In genomic region chr3:167163580-167163979, GRCh38 we compare ENCODE assay signal across 20 cellular contexts.
DNase-seq lines count a peak whose midpoint lies in the region; FAIRE-seq and TF ChIP-seq lines count a peak whose summit lies in the region.
"Had no signal": no experiment of that assay in that cellular context is flagged by ENCODE, and none has a peak within 500 bp of the region (broad histone marks: within the 10 kb centered on the region; RNA-seq: fewer than 3 reads in every experiment).

No MANE protein-coding gene starts in this region.

- DNase-seq in D721Med (ENCODE audit: insufficient read length, low spot score) (no peak), NCI-H82 (lab: John Stamatoyannopoulos, UW) (peak; percentile 82), WERI-Rb-1 (peak; percentile 67), breast epithelium (ENCODE audit: low spot score in 2 of 2) (no peak), NCI-H2171 (lab: John Stamatoyannopoulos, UW) (no peak)
- DNase-seq: AML-193; Caco-2; Calu3; CD4-positive, alpha-beta T cell; CD8-positive, alpha-beta T cell; DMS 273 treated with DMSO at 0.1 percent for 48 hours; DMS79 treated with DMSO at 0.1 percent for 48 hours; GF-D8 had no signal

- intact Hi-C loops in breast epithelium (cut with DNase I; ENCODE audit: low total_unique reads), result no loop called here

- H3K27ac ChIP-seq in WERI-Rb-1 (peak overlapping the region; percentile 75), breast epithelium (no peak overlapping the region)
- H3K27ac ChIP-seq: 22Rv1, A549, C4-2B had no signal

- H3K27me3 ChIP-seq in WERI-Rb-1 (ENCODE audit: insufficient read depth, low read depth, severe bottlenecking) (no peaks in the 10 kb centered on the region), breast epithelium (no peaks in the 10 kb centered on the region)
- H3K27me3 ChIP-seq: BLaER1 treated with 17β-estradiol and CSF1 and Interleukin-3, amounts not matched to agents 10 nM and 100 nM had no signal

- H3K4me1 ChIP-seq in breast epithelium, result no peaks in the 10 kb centered on the region
- H3K4me1 ChIP-seq: A549, Caco-2 had no signal

- no peaks in the 10 kb centered on the region for H3K36me3 ChIP-seq in WERI-Rb-1
- H3K36me3 ChIP-seq in breast epithelium, result no peaks in the 10 kb centered on the region
- H3K36me3 ChIP-seq: BLaER1 treated with 17β-estradiol and CSF1 and Interleukin-3, amounts not matched to agents 10 nM and 100 nM had no signal

- H3K9me3 ChIP-seq in WERI-Rb-1 (ENCODE audit: severe bottlenecking), result no peaks in the 10 kb centered on the region
- no peaks in the 10 kb centered on the region for H3K9me3 ChIP-seq in breast epithelium
- H3K9me3 ChIP-seq: A549; BLaER1 treated with 17β-estradiol and CSF1 and Interleukin-3, amounts not matched to agents 10 nM and 100 nM; Caco-2 had no signal

- FAIRE-seq in D721Med (lab: Jason Lieb, UNC), result peak; percentile 60
- FAIRE-seq: A549, G401.6, GM12891, GM19239 had no signal

- H3K4me3 ChIP-seq in WERI-Rb-1 (ENCODE audit: low read depth, low read length) (0 out of 2 replicates have a peak overlapping the region, but pooled peaks have one; percentile 21), breast epithelium (no peak overlapping the region)
- H3K4me3 ChIP-seq: A549; BLaER1 treated with 17β-estradiol and CSF1 and Interleukin-3, amounts not matched to agents 10 nM and 100 nM had no signal

- TF ChIP-seq POLR2A in breast epithelium (IDR thresholded peaks at IDR 0.05), result no peak

- TF ChIP-seq CTCF in D721Med (IDR thresholded peaks at IDR 0.05; ENCODE audit: insufficient read depth, missing control alignments) (no peak), WERI-Rb-1 (IDR thresholded peaks at IDR 0.05; ENCODE audit: low read depth, low read length) (no peak), breast epithelium (IDR thresholded peaks at IDR 0.05) (no peak)

Comparison
In these comparisons a context has a peak if more than half of its experiments do, and no peak if none do; other contexts are left out.
1. DNase-seq: peak in NCI-H82 (single experiment) and WERI-Rb-1 (single experiment); none in D721Med (single experiment), breast epithelium (0 of 2) and NCI-H2171 (single experiment).